Comparison of ENCODE assay signal across 8 cellular contexts in genomic region chr1:42380617-42381423, GRCh38. TPM values are rescaled to one million over a fixed set of nuclear protein-coding genes. Genes with fewer than 3 reads are reported as not detected.
DNase-seq lines count a peak whose midpoint lies in the region; ATAC-seq and TF ChIP-seq lines count a peak whose summit lies in the region.

Gene RIMKLA, plus strand, starts transcription at chr1:42380792. Its CDS starts 143 bp downstream, at chr1:42380935.

- peak within 1 kb of the TSS in 1 of 4 donors; percentile 42 for H3K27ac ChIP-seq in Peyer's patch
- peak within 1 kb of the TSS; percentile 58 for H3K27ac ChIP-seq in left ventricle myocardium inferior (replicated peaks)

- TF ChIP-seq CTCF in Peyer's patch (IDR thresholded peaks at IDR 0.05) = no peak
- TF ChIP-seq CTCF in left ventricle myocardium inferior (IDR thresholded peaks at IDR 0.05; ENCODE audit: borderline replicate concordance) = peak; percentile 4

- H3K36me3 ChIP-seq in Peyer's patch = no peaks in the 10 kb centered on the region
- H3K36me3 ChIP-seq in left ventricle myocardium inferior = no peaks in the 10 kb centered on the region

- H3K4me1 Mint-ChIP-seq in activated naive CD8-positive, alpha-beta T cell (ENCODE audit: low read depth) = peaks cover 4% of the 10 kb centered on the region

- ATAC-seq in GM19395 (IDR thresholded peaks at IDR 0.05; ENCODE audit: unreplicated experiment) (peak; percentile 72), HG03520 (IDR thresholded peaks at IDR 0.05; ENCODE audit: unreplicated experiment) (peak; percentile 78), sciatic nerve (no peak)

- H3K9me3 Mint-ChIP-seq in activated naive CD8-positive, alpha-beta T cell (ENCODE audit: low read depth) = no peaks in the 10 kb centered on the region

- no peak for TF ChIP-seq POLR2A in Peyer's patch (IDR thresholded peaks at IDR 0.05)

- H3K4me1 ChIP-seq in Peyer's patch = peaks cover 0 to 12% (median 4%) of the 10 kb centered on the region in 4 donors
- peaks cover 15% of the 10 kb centered on the region for H3K4me1 ChIP-seq in left ventricle myocardium inferior

- no peaks in the 10 kb centered on the region for H3K9me3 ChIP-seq in Peyer's patch
- H3K9me3 ChIP-seq in left ventricle myocardium inferior (replicated peaks) = no peaks in the 10 kb centered on the region

- H3K36me3 Mint-ChIP-seq in activated naive CD8-positive, alpha-beta T cell = no peaks in the 10 kb centered on the region

- H3K27me3 Mint-ChIP-seq in activated naive CD8-positive, alpha-beta T cell = peaks cover 30% of the 10 kb centered on the region

- peak within 1 kb of the TSS; percentile 82 for H3K4me3 Mint-ChIP-seq in activated naive CD8-positive, alpha-beta T cell

- DNase-seq in COR-L47 (lab: John Stamatoyannopoulos, UW) (peak; percentile 87), Peyer's patch (peak; percentile 27 to 79 (median 59)), left ventricle myocardium inferior (peak; percentile 57), posterior cingulate gyrus (peak; percentile 22 to 96 (median 74)), sciatic nerve (ENCODE audit: low spot score) (no peak)

- no peak within 1 kb of the TSS for H3K27ac Mint-ChIP-seq in activated naive CD8-positive, alpha-beta T cell

- intact Hi-C loops in left ventricle myocardium inferior (cut with micrococcal nuclease) (no loop called here), posterior cingulate gyrus (cut with DNase I) (loop anchor here (10.0 kb wide), 1 partner anchor 74 kb away; the partner anchor contains the start of genes PPCS and ZMYND12), sciatic nerve (cut with DNase I) (no loop called here)

- H3K4me3 ChIP-seq in Peyer's patch (peak within 1 kb of the TSS; percentile 38 to 76 (median 66)), left ventricle myocardium inferior (peak within 1 kb of the TSS; percentile 80)

- H3K27me3 ChIP-seq in Peyer's patch = no peaks in the 10 kb centered on the region
- H3K27me3 ChIP-seq in left ventricle myocardium inferior (ENCODE audit: low read depth) = peaks cover 38% of the 10 kb centered on the region

RNA-seq across cellular contexts. Expression of gene RIMKLA, which starts in this region (rescaled TPM):
- total RNA-seq in Peyer's patch = 1 to 10 TPM in 2 of 4 donors, under 1 TPM in 2; 0.27 to 1.7 (median 1.0) TPM
- total RNA-seq in left ventricle myocardium inferior = 10.2 TPM
- 0.49 TPM for total RNA-seq in sciatic nerve
